Comparison of ENCODE assay signal across 8 cellular contexts in the genomic region with DNA sequence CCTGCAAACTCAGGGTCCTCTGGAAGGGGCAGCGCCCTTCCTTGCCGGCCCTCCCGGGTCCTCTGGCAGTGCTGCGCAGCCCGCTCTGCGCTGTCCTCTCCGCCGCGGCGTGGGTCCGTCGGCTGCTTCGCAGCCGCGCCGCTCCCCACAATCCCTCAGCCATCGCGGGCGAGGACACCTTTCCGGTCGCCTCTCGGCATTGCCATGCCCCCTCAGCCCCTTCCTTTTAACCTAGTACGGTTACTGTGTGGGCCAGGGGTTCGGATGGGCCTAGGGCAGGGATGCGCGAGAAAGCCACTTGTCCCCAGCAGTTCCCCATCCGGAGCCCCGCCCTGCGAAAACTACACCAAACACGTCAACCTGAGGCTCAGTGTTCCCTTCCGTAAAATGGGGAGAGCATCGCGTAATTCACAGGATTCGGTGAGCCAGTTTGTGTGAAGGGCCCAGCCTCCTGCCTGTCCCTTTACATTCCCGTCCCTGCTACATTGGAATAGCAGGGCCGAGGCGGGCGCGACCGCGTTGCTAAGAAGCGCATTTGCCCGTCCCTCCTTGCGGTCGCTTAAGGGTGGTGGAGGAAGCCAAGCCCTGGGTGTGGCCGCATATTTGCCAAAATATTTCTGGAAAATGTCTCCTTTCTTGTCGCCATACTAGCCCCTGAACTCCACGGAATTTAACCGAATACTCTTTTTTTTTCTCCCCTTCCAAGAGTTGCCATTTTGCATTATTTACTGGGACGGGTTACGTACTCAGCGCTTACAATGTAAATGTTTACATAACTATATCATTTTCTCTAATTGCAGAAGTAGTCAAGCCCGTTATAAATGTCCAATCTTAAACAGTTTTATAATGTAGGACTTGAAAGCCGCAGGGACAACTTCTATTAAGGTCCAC. TPM values are rescaled to one million over a fixed set of nuclear protein-coding genes. Genes with fewer than 3 reads are reported as not detected.
DNase-seq lines count a peak whose midpoint lies in the region; ATAC-seq, FAIRE-seq and TF ChIP-seq lines count a peak whose summit lies in the region.

No MANE protein-coding gene starts in this region.

- H3K27ac ChIP-seq in A549: peak overlapping the region; percentile 71 to 88
- peak overlapping the region; percentile 40 for H3K27ac ChIP-seq in neutrophil

- H3K9me3 Mint-ChIP-seq in activated T-helper 1 cell treated with anti-CD3 and anti-CD28 coated beads, Interleukin-12 subunit alpha, Interleukin-12 subunit beta, Interleukin-2, Interleukin-4 antibody, amounts not matched to agents 30 ng/mL and 10 ng/mL and 1 ng/mL, durations not matched to agents 14 hours and 24 hours and 36 hours: no peaks in the 10 kb centered on the region

- no peak for FAIRE-seq in A549 (lab: Jason Lieb, UNC)

- H3K4me2 ChIP-seq in A549: peak overlapping the region; percentile 84

- peaks cover 75% of the 10 kb centered on the region for H3K27me3 ChIP-seq in neutrophil

- POLR2A ChIA-PET in A549 (lab: Yijun Ruan, JAX): interaction anchor here (0.6 to 2.5 kb wide), 5 partner anchors 22 to 166 kb away, joined by 3 to 59 read pairs (median 5); partner anchors contain the start of genes CDK5RAP3 and NFE2L1

- WGBS in A549 (ENCODE audit: missing lambda C conversion rate): 2% methylated on average over 46 of the region's 54 CpGs

- H3K27me3 Mint-ChIP-seq in activated T-helper 1 cell treated with anti-CD3 and anti-CD28 coated beads, Interleukin-12 subunit alpha, Interleukin-12 subunit beta, Interleukin-2, Interleukin-4 antibody, amounts not matched to agents 30 ng/mL and 10 ng/mL and 1 ng/mL, durations not matched to agents 14 hours and 24 hours and 36 hours (ENCODE audit: insufficient read depth): peaks cover 29% of the 10 kb centered on the region

- H3K4me3 ChIP-seq in A549 (peak overlapping the region; percentile 43), foreskin fibroblast (ENCODE audit: low read depth in 1 of 2, low read length in 2 of 2) (peak overlapping the region; percentile 50 to 59), neutrophil (ENCODE audit: low read depth in 1 of 2, low read length in 1 of 2) (peak overlapping the region; percentile 65 to 74)

- ATAC-seq in A549: peak; percentile 31 to 48
- ATAC-seq in GM18519 (IDR thresholded peaks at IDR 0.05; ENCODE audit: low FRiP score, unreplicated experiment): peak; percentile 10
- ATAC-seq in HG03045 (IDR thresholded peaks at IDR 0.05; ENCODE audit: unreplicated experiment): no peak
- no peak for ATAC-seq in GM19467 (IDR thresholded peaks at IDR 0.05; ENCODE audit: unreplicated experiment)

- no peak for TF ChIP-seq EP300 in A549 (IDR thresholded peaks at IDR 0.05)

- TF ChIP-seq RAD21 in A549 (conservative IDR thresholded peaks at IDR 0.05 in 1 of 2, IDR thresholded peaks at IDR 0.05 in 1 of 2): no peak

- H3K36me3 Mint-ChIP-seq in activated T-helper 1 cell treated with anti-CD3 and anti-CD28 coated beads, Interleukin-12 subunit alpha, Interleukin-12 subunit beta, Interleukin-2, Interleukin-4 antibody, amounts not matched to agents 30 ng/mL and 10 ng/mL and 1 ng/mL, durations not matched to agents 14 hours and 24 hours and 36 hours (ENCODE audit: low read depth): no peaks in the 10 kb centered on the region

- H3K4me3 Mint-ChIP-seq in activated T-helper 1 cell treated with anti-CD3 and anti-CD28 coated beads, Interleukin-12 subunit alpha, Interleukin-12 subunit beta, Interleukin-2, Interleukin-4 antibody, amounts not matched to agents 30 ng/mL and 10 ng/mL and 1 ng/mL, durations not matched to agents 14 hours and 24 hours and 36 hours: peak overlapping the region; percentile 86

- H3K4me1 ChIP-seq in A549: peaks cover 27% of the 10 kb centered on the region
- H3K4me1 ChIP-seq in neutrophil (ENCODE audit: control insufficient read depth in 1 of 2, insufficient read depth in 1 of 2, low read depth in 1 of 2, low read length in 1 of 2): peaks cover 43 to 55% of the 10 kb centered on the region in 2 experiments

- peak; percentile 42 for TF ChIP-seq POLR2A in A549 (IDR thresholded peaks at IDR 0.05; ENCODE audit: low read length)

- DNase-seq in A549 (ENCODE audit: low read depth in 1 of 2, low spot score in 1 of 2) (peak; percentile 49 to 85), NCI-H748 (lab: John Stamatoyannopoulos, UW; ENCODE audit: unreplicated experiment) (peak; percentile 81), foreskin fibroblast (peak in 1 of 2 donors; percentile 65)
- no peak for DNase-seq in activated T-helper 1 cell treated with anti-CD3 and anti-CD28 coated beads, Interleukin-12 subunit alpha, Interleukin-12 subunit beta, Interleukin-2, Interleukin-4 antibody, amounts not matched to agents 30 ng/mL and 10 ng/mL and 1 ng/mL, durations not matched to agents 14 hours and 24 hours and 36 hours (ENCODE audit: low spot score)

- CTCF ChIA-PET in A549 (lab: Yijun Ruan, JAX): interaction anchor here (0.6 to 46.6 kb wide), 30 partner anchors 10 to 854 kb away, joined by 3 to 1398 read pairs (median 5); partner anchors contain the start of genes CBX1, CDK5RAP3, HOXB9 and NFE2L1

- peaks cover 27% of the 10 kb centered on the region for H3K4me1 Mint-ChIP-seq in activated T-helper 1 cell treated with anti-CD3 and anti-CD28 coated beads, Interleukin-12 subunit alpha, Interleukin-12 subunit beta, Interleukin-2, Interleukin-4 antibody, amounts not matched to agents 30 ng/mL and 10 ng/mL and 1 ng/mL, durations not matched to agents 14 hours and 24 hours and 36 hours (ENCODE audit: low read depth)

- H3K9me3 ChIP-seq in A549 (no peaks in the 10 kb centered on the region), neutrophil (no peaks in the 10 kb centered on the region)

- intact Hi-C loops in activated T-helper 1 cell treated with anti-CD3 and anti-CD28 coated beads, Interleukin-12 subunit alpha, Interleukin-12 subunit beta, Interleukin-2, Interleukin-4 antibody, amounts not matched to agents 30 ng/mL and 10 ng/mL and 1 ng/mL, durations not matched to agents 14 hours and 24 hours and 36 hours (cut with micrococcal nuclease): loop anchor here (1.0 to 2.0 kb wide), 15 partner anchors 13 to 868 kb away; partner anchors contain the start of genes ATP5MC1, CBX1, COPZ2 and HOXB5

- H3K36me3 ChIP-seq in neutrophil: no peaks in the 10 kb centered on the region

- H3K27ac Mint-ChIP-seq in activated T-helper 1 cell treated with anti-CD3 and anti-CD28 coated beads, Interleukin-12 subunit alpha, Interleukin-12 subunit beta, Interleukin-2, Interleukin-4 antibody, amounts not matched to agents 30 ng/mL and 10 ng/mL and 1 ng/mL, durations not matched to agents 14 hours and 24 hours and 36 hours: peak overlapping the region; percentile 91

- no peak for TF ChIP-seq CTCF in A549 (IDR thresholded peaks at IDR 0.05)
- peak; percentile 1 for TF ChIP-seq CTCF in foreskin fibroblast (IDR thresholded peaks at IDR 0.05; ENCODE audit: low read depth, low read length)
- no peak for TF ChIP-seq CTCF in neutrophil (IDR thresholded peaks at IDR 0.05)

TF ChIP-seq in A549, 52 proteins besides CTCF, POLR2A, EP300 and RAD21 (continues in another document):
- TF ChIP-seq HOXB5 (CRISPR knock-in tag; IDR thresholded peaks at IDR 0.05) (peak; percentile 55; the same call in 1 of the 2 replicates), ZC3H11A (IDR thresholded peaks at IDR 0.05) (no peak), NR3C1 (IDR thresholded peaks at IDR 0.05) (no peak), FOSL2 (IDR thresholded peaks at IDR 0.05) (no peak), FOSL2 (CRISPR knock-in tag; IDR thresholded peaks at IDR 0.05) (0 out of 2 replicates have a peak, but pooled peaks have one; percentile 1), HOXB13 (CRISPR knock-in tag; IDR thresholded peaks at IDR 0.05; ENCODE audit: low read depth) (0 out of 2 replicates have a peak, but pooled peaks have one; percentile 46), MAZ (IDR thresholded peaks at IDR 0.05; ENCODE audit: borderline replicate concordance, low read depth, low read length) (no peak), RNF2 (IDR thresholded peaks at IDR 0.05; ENCODE audit: borderline replicate concordance, low read depth) (peak; percentile 88; the same call in 1 of the 2 replicates), EHMT2 (IDR thresholded peaks at IDR 0.05; ENCODE audit: low read depth) (no peak), CBX2 (IDR thresholded peaks at IDR 0.05; ENCODE audit: borderline replicate concordance, low read depth) (no peak)

RNA-seq across cellular contexts. Expression of gene COPZ2, which starts 13.2 kb away (rescaled TPM):
- 19.1 and 19.3 TPM in 2 replicates for polyA plus RNA-seq in A549 (2011; rRNA removed)
- 12.3 and 13.7 TPM in 2 replicates for polyA plus RNA-seq in A549 (2012; cell fraction: cytosol; rRNA removed)
- 7.1 and 11.4 TPM in 2 replicates for polyA plus RNA-seq in A549 (2012; cell fraction: nucleus; rRNA removed)
- 10.6 to 11.0 TPM (median 10.9 TPM) in 3 replicates for polyA plus RNA-seq in A549 (2017; fragmentation: RNase III; extraction: RNeasy Plus Mini Kit Qiagen cat#74134 plus additional on column Dnase treatment)
- polyA minus RNA-seq in A549 (2011; rRNA and poly(A)+ RNA removed): 12.7 and 13.4 TPM in 2 replicates
- 3.4 and 5.8 TPM in 2 replicates for total RNA-seq in activated T-helper 1 cell treated with anti-CD3 and anti-CD28 coated beads, Interleukin-12 subunit alpha, Interleukin-12 subunit beta, Interleukin-2, Interleukin-4 antibody, amounts not matched to agents 30 ng/mL and 10 ng/mL and 1 ng/mL, durations not matched to agents 14 hours and 24 hours and 36 hours

RNA-seq across cellular contexts. Expression of gene NFE2L1, which starts 23.8 kb away (rescaled TPM):
- polyA plus RNA-seq in A549 (2011; rRNA removed): 241 and 283 TPM in 2 replicates
- polyA plus RNA-seq in A549 (2012; cell fraction: cytosol; rRNA removed): 75.7 and 97.7 TPM in 2 replicates
- polyA plus RNA-seq in A549 (2012; cell fraction: nucleus; rRNA removed): 151 and 159 TPM in 2 replicates
- 104 to 111 TPM (median 108 TPM) in 3 replicates for polyA plus RNA-seq in A549 (2017; fragmentation: RNase III; extraction: RNeasy Plus Mini Kit Qiagen cat#74134 plus additional on column Dnase treatment)
- 151 and 163 TPM in 2 replicates for polyA minus RNA-seq in A549 (2011; rRNA and poly(A)+ RNA removed)
- total RNA-seq in activated T-helper 1 cell treated with anti-CD3 and anti-CD28 coated beads, Interleukin-12 subunit alpha, Interleukin-12 subunit beta, Interleukin-2, Interleukin-4 antibody, amounts not matched to agents 30 ng/mL and 10 ng/mL and 1 ng/mL, durations not matched to agents 14 hours and 24 hours and 36 hours: 86.6 and 92.0 TPM in 2 replicates

RNA-seq across cellular contexts. Expression of gene CDK5RAP3, which starts 53.5 kb away (rescaled TPM):
- polyA plus RNA-seq in A549 (2011; rRNA removed) (124 and 179 TPM in 2 replicates), A549 (2017; fragmentation: RNase III; extraction: RNeasy Plus Mini Kit Qiagen cat#74134 plus additional on column Dnase treatment) (135 to 165 TPM (median 164 TPM) in 3 replicates)
- 114 and 128 TPM in 2 replicates for polyA plus RNA-seq in A549 (2012; cell fraction: cytosol; rRNA removed)
- polyA plus RNA-seq in A549 (2012; cell fraction: nucleus; rRNA removed): 796 and 944 TPM in 2 replicates
- 99.5 and 169 TPM in 2 replicates for polyA minus RNA-seq in A549 (2011; rRNA and poly(A)+ RNA removed)
- 190 and 200 TPM in 2 replicates for total RNA-seq in activated T-helper 1 cell treated with anti-CD3 and anti-CD28 coated beads, Interleukin-12 subunit alpha, Interleukin-12 subunit beta, Interleukin-2, Interleukin-4 antibody, amounts not matched to agents 30 ng/mL and 10 ng/mL and 1 ng/mL, durations not matched to agents 14 hours and 24 hours and 36 hours

Comparison
In these comparisons a context has a peak if more than half of its experiments do, and no peak if none do; other contexts are left out.
1. ATAC-seq: peak in A549 (2 of 2) and GM18519 (single experiment); none in HG03045 (single experiment) and GM19467 (single experiment).
2. Peak in every context shown above with its lines, with median percentiles within 50 percentile points of each other: H3K4me3 ChIP-seq.